In genomic region chr5:177378884-177379883, GRCh38 we compare ENCODE assay signal across 1 cellular context.
TF ChIP-seq lines count a peak whose summit lies in the region.

No MANE protein-coding gene starts in this region.

TF ChIP-seq in HCT116, 20 proteins besides CTCF, POLR2A, EP300 and RAD21 (continued from another document):
- TF ChIP-seq REST (IDR thresholded peaks at IDR 0.05; ENCODE audit: low read depth) = no peak
